In the genomic region with DNA sequence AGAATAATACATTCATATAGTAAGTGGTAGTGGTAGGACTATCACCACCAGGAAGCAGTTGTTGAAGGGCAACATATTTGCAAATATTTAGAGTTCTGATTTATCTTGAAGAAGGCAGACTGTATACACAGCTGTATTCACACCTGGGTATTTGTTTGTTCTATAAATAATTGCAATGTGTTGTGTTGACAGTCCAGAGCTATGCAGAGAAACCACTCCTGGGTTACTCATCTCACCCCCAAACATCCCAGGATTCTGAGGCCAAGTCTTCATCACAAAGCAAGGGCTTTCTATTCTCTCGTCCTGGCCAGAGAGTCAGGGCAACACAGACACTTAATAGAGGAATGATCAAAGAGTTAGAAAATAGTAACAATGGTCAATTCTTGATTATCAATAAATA, we compare ENCODE assay signal across 14 cellular contexts.
A peak's percentile ranks its signal among the peaks of the same experiment; 100 is the strongest.
DNase-seq lines count a peak whose midpoint lies in the region; ATAC-seq lines count a peak whose summit lies in the region.
"Had no signal": no experiment of that assay in that cellular context is flagged by ENCODE, and none has a peak within 500 bp of the region (broad histone marks: within the 10 kb centered on the region; RNA-seq: fewer than 3 reads in every experiment).

No MANE protein-coding gene starts in this region.

- H4K91ac ChIP-seq in trophoblast cell (ENCODE audit: low read depth, low read length), result no peak overlapping the region

- no peak overlapping the region for H3K4me2 ChIP-seq in trophoblast cell (ENCODE audit: low read length)

- H3K27me3 ChIP-seq in trophoblast cell (ENCODE audit: insufficient read depth, low read length), result no peaks in the 10 kb centered on the region

- H3K9me3 ChIP-seq in trophoblast cell (ENCODE audit: insufficient read depth, low read depth, low read length), result peaks cover 1% of the 10 kb centered on the region

- H2BK120ac ChIP-seq in trophoblast cell (ENCODE audit: insufficient read depth, low read length, poor library complexity), result peak overlapping the region; percentile 17

- peaks cover 3 to 6% of the 10 kb centered on the region in 2 experiments for H3K4me1 ChIP-seq in trophoblast cell (ENCODE audit: control insufficient read depth in 1 of 2, insufficient read depth in 2 of 2, low read length in 2 of 2)

- peaks cover 3% of the 10 kb centered on the region for H3K79me1 ChIP-seq in trophoblast cell (ENCODE audit: low read length)

- H2AFZ ChIP-seq in trophoblast cell (ENCODE audit: insufficient read depth, low read length, poor library complexity), result no peak overlapping the region

- H3K4me3 Mint-ChIP-seq in stimulated activated naive CD8-positive, alpha-beta T cell treated with anti-CD3 and anti-CD28 coated beads, Interleukin-15, amount 100 ng/mL, for 72 hours, result no peak overlapping the region

- H2BK12ac ChIP-seq in trophoblast cell (ENCODE audit: low read length), result no peak overlapping the region

- no peak overlapping the region for H2BK5ac ChIP-seq in trophoblast cell (ENCODE audit: low read depth, low read length, poor library complexity)

- no peak overlapping the region for H3K14ac ChIP-seq in trophoblast cell (ENCODE audit: low read length)

- no peak overlapping the region for H4K8ac ChIP-seq in trophoblast cell (ENCODE audit: low read depth, low read length)

- peaks cover 5 to 24% of the 10 kb centered on the region in 2 donors for H3K9me3 Mint-ChIP-seq in stimulated activated naive CD8-positive, alpha-beta T cell treated with anti-CD3 and anti-CD28 coated beads, Interleukin-15, amount 100 ng/mL, for 72 hours

- no peak overlapping the region for H3K9ac ChIP-seq in trophoblast cell (ENCODE audit: low read length)

- WGBS in trophoblast cell (ENCODE audit: extremely low coverage, insufficient coverage, insufficient read length), result no CpG with 5 or more reads among the region's 1 CpG

- no peak overlapping the region for H3K23ac ChIP-seq in trophoblast cell (ENCODE audit: low read length)

- H3K27ac ChIP-seq in trophoblast cell (ENCODE audit: low read depth, low read length), result no peak overlapping the region
- H3K27ac ChIP-seq in substantia nigra (ENCODE audit: low read depth, low read length, poor library complexity, severe bottlenecking), result no peak overlapping the region

- H3K27me3 Mint-ChIP-seq in stimulated activated naive CD8-positive, alpha-beta T cell treated with anti-CD3 and anti-CD28 coated beads, Interleukin-15, amount 100 ng/mL, for 72 hours, result no peaks in the 10 kb centered on the region

- H3K36me3 ChIP-seq in trophoblast cell (ENCODE audit: control insufficient read depth in 1 of 2, insufficient read depth in 2 of 2, low read length in 2 of 2), result no peaks in the 10 kb centered on the region

- no peak overlapping the region for H2AK5ac ChIP-seq in trophoblast cell (ENCODE audit: low read length)

- no peak for ATAC-seq in stimulated activated naive CD8-positive, alpha-beta T cell treated with anti-CD3 and anti-CD28 coated beads, Interleukin-15, amount 100 ng/mL, for 72 hours
- ATAC-seq: Panc1 had no signal

- H3K27ac Mint-ChIP-seq in stimulated activated naive CD8-positive, alpha-beta T cell treated with anti-CD3 and anti-CD28 coated beads, Interleukin-15, amount 100 ng/mL, for 72 hours, result no peak overlapping the region

- H3K4me3 ChIP-seq in trophoblast cell (ENCODE audit: low read depth, low read length), result no peak overlapping the region

- H3K18ac ChIP-seq in trophoblast cell (ENCODE audit: low read length), result no peak overlapping the region

- H3K4me1 Mint-ChIP-seq in stimulated activated naive CD8-positive, alpha-beta T cell treated with anti-CD3 and anti-CD28 coated beads, Interleukin-15, amount 100 ng/mL, for 72 hours, result no peaks in the 10 kb centered on the region

- no peak overlapping the region for H4K12ac ChIP-seq in trophoblast cell (ENCODE audit: low read depth, low read length)

- H3K79me2 ChIP-seq in trophoblast cell (ENCODE audit: control insufficient read depth, insufficient read depth, low read length, poor library complexity), result no peaks in the 10 kb centered on the region

- no peak overlapping the region for H3K4ac ChIP-seq in trophoblast cell (ENCODE audit: low read depth, low read length)

- DNase-seq in SHP77 treated with DMSO at 0.1 percent for 48 hours (lab: John Stamatoyannopoulos, UW), result peak; percentile 26
- no peak for DNase-seq in SHP77 (lab: John Stamatoyannopoulos, UW)
- peak; percentile 4 for DNase-seq in NCI-H146 treated with DMSO at 0.1 percent for 48 hours (lab: John Stamatoyannopoulos, UW; ENCODE audit: unreplicated experiment)
- DNase-seq in amniotic epithelial cell (ENCODE audit: low read depth), result peak; percentile 1
- DNase-seq in trophoblast cell, result no peak
- no peak for DNase-seq in stimulated activated naive CD8-positive, alpha-beta T cell treated with anti-CD3 and anti-CD28 coated beads, Interleukin-15, amount 100 ng/mL, for 72 hours
- DNase-seq in substantia nigra (lab: John Stamatoyannopoulos, UW), result no peak
- DNase-seq in activated T-cell treated with anti-CD3 and anti-CD28 coated beads, Interleukin-2, amount 50 U/mL, for 48 hours, result no peak
- DNase-seq: EL, Karpas-422, NCI-H1105 treated with DMSO at 0.1 percent for 48 hours, NCI-H524 treated with DMSO at 0.1 percent for 48 hours, SIG-M5 had no signal

Comparison
In these comparisons a context has a peak if more than half of its experiments do, and no peak if none do; other contexts are left out.
1. DNase-seq: peak in SHP77 treated with DMSO at 0.1 percent for 48 hours (single experiment), NCI-H146 treated with DMSO at 0.1 percent for 48 hours (single experiment) and amniotic epithelial cell (single experiment); none in SHP77 (0 of 2), trophoblast cell (0 of 2), stimulated activated naive CD8-positive, alpha-beta T cell treated with anti-CD3 and anti-CD28 coated beads, Interleukin-15, amount 100 ng/mL, for 72 hours (0 of 2), substantia nigra (0 of 49) and activated T-cell treated with anti-CD3 and anti-CD28 coated beads, Interleukin-2, amount 50 U/mL, for 48 hours (0 of 2).